In genomic region chr2:197434541-197435513, GRCh38 we compare ENCODE assay signal across 1 cellular context.
TF ChIP-seq lines count a peak whose summit lies in the region.

TSS of gene SF3B1 (minus strand) at chr2:197435028. CDS start at chr2:197434999, 29 bp downstream.

TF ChIP-seq in HepG2, 621 proteins besides CTCF, POLR2A, EP300 and RAD21 (continued from another document and continues in another):
- TF ChIP-seq, protein P1, sequence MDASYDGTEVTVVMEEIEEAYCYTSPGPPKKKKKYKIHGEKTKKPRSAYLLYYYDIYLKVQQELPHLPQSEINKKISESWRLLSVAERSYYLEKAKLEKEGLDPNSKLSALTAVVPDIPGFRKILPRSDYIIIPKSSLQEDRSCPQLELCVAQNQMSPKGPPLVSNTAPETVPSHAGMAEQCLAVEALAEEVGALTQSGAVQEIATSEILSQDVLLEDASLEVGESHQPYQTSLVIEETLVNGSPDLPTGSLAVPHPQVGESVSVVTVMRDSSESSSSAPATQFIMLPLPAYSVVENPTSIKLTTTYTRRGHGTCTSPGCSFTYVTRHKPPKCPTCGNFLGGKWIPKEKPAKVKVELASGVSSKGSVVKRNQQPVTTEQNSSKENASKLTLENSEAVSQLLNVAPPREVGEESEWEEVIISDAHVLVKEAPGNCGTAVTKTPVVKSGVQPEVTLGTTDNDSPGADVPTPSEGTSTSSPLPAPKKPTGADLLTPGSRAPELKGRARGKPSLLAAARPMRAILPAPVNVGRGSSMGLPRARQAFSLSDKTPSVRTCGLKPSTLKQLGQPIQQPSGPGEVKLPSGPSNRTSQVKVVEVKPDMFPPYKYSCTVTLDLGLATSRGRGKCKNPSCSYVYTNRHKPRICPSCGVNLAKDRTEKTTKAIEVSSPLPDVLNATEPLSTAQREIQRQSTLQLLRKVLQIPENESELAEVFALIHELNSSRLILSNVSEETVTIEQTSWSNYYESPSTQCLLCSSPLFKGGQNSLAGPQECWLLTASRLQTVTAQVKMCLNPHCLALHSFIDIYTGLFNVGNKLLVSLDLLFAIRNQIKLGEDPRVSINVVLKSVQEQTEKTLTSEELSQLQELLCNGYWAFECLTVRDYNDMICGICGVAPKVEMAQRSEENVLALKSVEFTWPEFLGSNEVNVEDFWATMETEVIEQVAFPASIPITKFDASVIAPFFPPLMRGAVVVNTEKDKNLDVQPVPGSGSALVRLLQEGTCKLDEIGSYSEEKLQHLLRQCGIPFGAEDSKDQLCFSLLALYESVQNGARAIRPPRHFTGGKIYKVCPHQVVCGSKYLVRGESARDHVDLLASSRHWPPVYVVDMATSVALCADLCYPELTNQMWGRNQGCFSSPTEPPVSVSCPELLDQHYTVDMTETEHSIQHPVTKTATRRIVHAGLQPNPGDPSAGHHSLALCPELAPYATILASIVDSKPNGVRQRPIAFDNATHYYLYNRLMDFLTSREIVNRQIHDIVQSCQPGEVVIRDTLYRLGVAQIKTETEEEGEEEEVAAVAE (CRISPR knock-in tag; IDR thresholded peaks at IDR 0.05; ENCODE audit: borderline replicate concordance): peak; percentile 34; the same call in 1 of the 2 replicates
- TF ChIP-seq HMG20A (CRISPR knock-in tag; IDR thresholded peaks at IDR 0.05; ENCODE audit: borderline replicate concordance): no peak
- TF ChIP-seq HNF4A (CRISPR knock-in tag; IDR thresholded peaks at IDR 0.05): no peak; the same call in 1 of the 2 replicates
- no peak for TF ChIP-seq EZH2 (conservative IDR thresholded peaks at IDR 0.05; ENCODE audit: low read depth, low read length)
- TF ChIP-seq NBN (conservative IDR thresholded peaks at IDR 0.05): no peak
- TF ChIP-seq ZNF460 (CRISPR knock-in tag; IDR thresholded peaks at IDR 0.05; ENCODE audit: borderline replicate concordance): no peak; the same call in 1 of the 2 replicates
- no peak for TF ChIP-seq DNMT1 (CRISPR knock-in tag; IDR thresholded peaks at IDR 0.05)
- TF ChIP-seq SP2 (CRISPR knock-in tag; IDR thresholded peaks at IDR 0.05): no peak
- TF ChIP-seq JUND (CRISPR knock-in tag; IDR thresholded peaks at IDR 0.05): no peak
- TF ChIP-seq SRF (IDR thresholded peaks at IDR 0.05; ENCODE audit: low read depth, low read length): peak; percentile 17; the same call in 1 of the 2 replicates
- TF ChIP-seq ZNF724P (CRISPR knock-in tag; IDR thresholded peaks at IDR 0.05; ENCODE audit: borderline replicate concordance): peak; percentile 43; the same call in 1 of the 2 replicates
- TF ChIP-seq ZBTB44 (CRISPR knock-in tag; IDR thresholded peaks at IDR 0.05): peak; percentile 21; the same call in 1 of the 2 replicates
- TF ChIP-seq NFE2 (CRISPR knock-in tag; IDR thresholded peaks at IDR 0.05): no peak
- TF ChIP-seq MXI1 (IDR thresholded peaks at IDR 0.05; ENCODE audit: borderline replicate concordance, low read depth, low read length): peak; percentile 90
- TF ChIP-seq ZNF276 (CRISPR knock-in tag; IDR thresholded peaks at IDR 0.05; ENCODE audit: low read depth): peak; percentile 62; the same call in 1 of the 2 replicates
- TF ChIP-seq ZNF563 (CRISPR knock-in tag; IDR thresholded peaks at IDR 0.05): peak; percentile 91
- no peak for TF ChIP-seq NR2F2 (IDR thresholded peaks at IDR 0.05; ENCODE audit: borderline replicate concordance, low read depth)
- no peak for TF ChIP-seq CENPX (CRISPR knock-in tag; IDR thresholded peaks at IDR 0.05)
- TF ChIP-seq, protein P2, sequence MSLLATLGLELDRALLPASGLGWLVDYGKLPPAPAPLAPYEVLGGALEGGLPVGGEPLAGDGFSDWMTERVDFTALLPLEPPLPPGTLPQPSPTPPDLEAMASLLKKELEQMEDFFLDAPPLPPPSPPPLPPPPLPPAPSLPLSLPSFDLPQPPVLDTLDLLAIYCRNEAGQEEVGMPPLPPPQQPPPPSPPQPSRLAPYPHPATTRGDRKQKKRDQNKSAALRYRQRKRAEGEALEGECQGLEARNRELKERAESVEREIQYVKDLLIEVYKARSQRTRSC (CRISPR knock-in tag; IDR thresholded peaks at IDR 0.05; ENCODE audit: low read depth): no peak
- TF ChIP-seq, protein P3, sequence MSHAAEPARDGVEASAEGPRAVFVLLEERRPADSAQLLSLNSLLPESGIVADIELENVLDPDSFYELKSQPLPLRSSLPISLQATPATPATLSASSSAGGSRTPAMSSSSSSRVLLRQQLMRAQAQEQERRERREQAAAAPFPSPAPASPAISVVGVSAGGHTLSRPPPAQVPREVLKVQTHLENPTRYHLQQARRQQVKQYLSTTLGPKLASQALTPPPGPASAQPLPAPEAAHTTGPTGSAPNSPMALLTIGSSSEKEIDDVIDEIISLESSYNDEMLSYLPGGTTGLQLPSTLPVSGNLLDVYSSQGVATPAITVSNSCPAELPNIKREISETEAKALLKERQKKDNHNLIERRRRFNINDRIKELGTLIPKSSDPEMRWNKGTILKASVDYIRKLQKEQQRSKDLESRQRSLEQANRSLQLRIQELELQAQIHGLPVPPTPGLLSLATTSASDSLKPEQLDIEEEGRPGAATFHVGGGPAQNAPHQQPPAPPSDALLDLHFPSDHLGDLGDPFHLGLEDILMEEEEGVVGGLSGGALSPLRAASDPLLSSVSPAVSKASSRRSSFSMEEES (CRISPR knock-in tag; IDR thresholded peaks at IDR 0.05): peak; percentile 97
- TF ChIP-seq DBP (CRISPR knock-in tag; IDR thresholded peaks at IDR 0.05; ENCODE audit: not compliant biosample characterization): no peak
- TF ChIP-seq ZKSCAN8 (CRISPR knock-in tag; IDR thresholded peaks at IDR 0.05; ENCODE audit: borderline replicate concordance): peak; percentile 70; the same call in 1 of the 2 replicates
- TF ChIP-seq ZNF574 (CRISPR knock-in tag; IDR thresholded peaks at IDR 0.05): peak; percentile 85; the same call in 1 of the 2 replicates
- no peak for TF ChIP-seq NR3C1 (CRISPR knock-in tag; IDR thresholded peaks at IDR 0.05)
- TF ChIP-seq ZNF816 (CRISPR knock-in tag; IDR thresholded peaks at IDR 0.05; ENCODE audit: borderline replicate concordance): 0 out of 2 replicates have a peak, but pooled peaks have one; percentile 20
- peak; percentile 54; the same call in 1 of the 2 replicates for TF ChIP-seq PRDM4 (CRISPR knock-in tag; IDR thresholded peaks at IDR 0.05; ENCODE audit: borderline replicate concordance)
- TF ChIP-seq, protein P4, sequence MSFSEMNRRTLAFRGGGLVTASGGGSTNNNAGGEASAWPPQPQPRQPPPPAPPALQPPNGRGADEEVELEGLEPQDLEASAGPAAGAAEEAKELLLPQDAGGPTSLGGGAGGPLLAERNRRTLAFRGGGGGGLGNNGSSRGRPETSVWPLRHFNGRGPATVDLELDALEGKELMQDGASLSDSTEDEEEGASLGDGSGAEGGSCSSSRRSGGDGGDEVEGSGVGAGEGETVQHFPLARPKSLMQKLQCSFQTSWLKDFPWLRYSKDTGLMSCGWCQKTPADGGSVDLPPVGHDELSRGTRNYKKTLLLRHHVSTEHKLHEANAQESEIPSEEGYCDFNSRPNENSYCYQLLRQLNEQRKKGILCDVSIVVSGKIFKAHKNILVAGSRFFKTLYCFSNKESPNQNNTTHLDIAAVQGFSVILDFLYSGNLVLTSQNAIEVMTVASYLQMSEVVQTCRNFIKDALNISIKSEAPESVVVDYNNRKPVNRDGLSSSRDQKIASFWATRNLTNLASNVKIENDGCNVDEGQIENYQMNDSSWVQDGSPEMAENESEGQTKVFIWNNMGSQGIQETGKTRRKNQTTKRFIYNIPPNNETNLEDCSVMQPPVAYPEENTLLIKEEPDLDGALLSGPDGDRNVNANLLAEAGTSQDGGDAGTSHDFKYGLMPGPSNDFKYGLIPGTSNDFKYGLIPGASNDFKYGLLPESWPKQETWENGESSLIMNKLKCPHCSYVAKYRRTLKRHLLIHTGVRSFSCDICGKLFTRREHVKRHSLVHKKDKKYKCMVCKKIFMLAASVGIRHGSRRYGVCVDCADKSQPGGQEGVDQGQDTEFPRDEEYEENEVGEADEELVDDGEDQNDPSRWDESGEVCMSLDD (CRISPR knock-in tag; IDR thresholded peaks at IDR 0.05; ENCODE audit: borderline replicate concordance): no peak; the same call in 1 of the 2 replicates
- no peak; the same call in 1 of the 2 replicates for TF ChIP-seq ZNF784 (CRISPR knock-in tag; IDR thresholded peaks at IDR 0.05; ENCODE audit: borderline replicate concordance)
- no peak for TF ChIP-seq ZNF496 (CRISPR knock-in tag; IDR thresholded peaks at IDR 0.05; ENCODE audit: insufficient replicate concordance)
- no peak; the same call in 1 of the 2 replicates for TF ChIP-seq NFYB (CRISPR knock-in tag; IDR thresholded peaks at IDR 0.05)
- no peak for TF ChIP-seq SALL2 (CRISPR knock-in tag; IDR thresholded peaks at IDR 0.05)
- TF ChIP-seq, protein P5, sequence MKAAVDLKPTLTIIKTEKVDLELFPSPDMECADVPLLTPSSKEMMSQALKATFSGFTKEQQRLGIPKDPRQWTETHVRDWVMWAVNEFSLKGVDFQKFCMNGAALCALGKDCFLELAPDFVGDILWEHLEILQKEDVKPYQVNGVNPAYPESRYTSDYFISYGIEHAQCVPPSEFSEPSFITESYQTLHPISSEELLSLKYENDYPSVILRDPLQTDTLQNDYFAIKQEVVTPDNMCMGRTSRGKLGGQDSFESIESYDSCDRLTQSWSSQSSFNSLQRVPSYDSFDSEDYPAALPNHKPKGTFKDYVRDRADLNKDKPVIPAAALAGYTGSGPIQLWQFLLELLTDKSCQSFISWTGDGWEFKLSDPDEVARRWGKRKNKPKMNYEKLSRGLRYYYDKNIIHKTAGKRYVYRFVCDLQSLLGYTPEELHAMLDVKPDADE (CRISPR knock-in tag; IDR thresholded peaks at IDR 0.05): no peak
